ENCODE assay signal across 8 cellular contexts in genomic region chr4:152352645-152353116, GRCh38.
DNase-seq lines count a peak whose midpoint lies in the region; ATAC-seq, FAIRE-seq and TF ChIP-seq lines count a peak whose summit lies in the region.

No MANE protein-coding gene starts in this region.

- POLR2A ChIA-PET in A673 (lab: Charles Lee; ENCODE audit: low non-redundant PET) = no interaction called here

- FAIRE-seq in astrocyte (lab: Jason Lieb, UNC) = peak; percentile 99

- H3K4me1 ChIP-seq in A673 (ENCODE audit: insufficient read depth, low read length, poor library complexity, severe bottlenecking) (peaks cover 36% of the 10 kb centered on the region), astrocyte (ENCODE audit: insufficient read depth, low read length) (no peaks in the 10 kb centered on the region), hepatocyte (ENCODE audit: insufficient read depth) (no peaks in the 10 kb centered on the region)

- CTCF ChIA-PET in A673 (lab: Charles Lee) = no interaction called here

- no TSS peak for BruUV-seq in A673 (replicated peaks; lab: Mats Ljungman, UMichigan)

- no peaks in the 10 kb centered on the region for H3K9me2 ChIP-seq in hepatocyte (replicated peaks; ENCODE audit: insufficient read depth)

- peaks cover 19% of the 10 kb centered on the region for H3K4me1 Mint-ChIP-seq in astrocyte (ENCODE audit: low read depth, unreplicated experiment)

- 31% methylated on average over 10 of the region's 10 CpGs for WGBS in hepatocyte (ENCODE audit: low lambda C conversion rate, missing lambda C conversion rate)

- no peaks in the 10 kb centered on the region for H4K20me1 ChIP-seq in astrocyte (ENCODE audit: insufficient read depth, low read length)
- no peaks in the 10 kb centered on the region for H4K20me1 ChIP-seq in hepatocyte (ENCODE audit: insufficient read depth, poor library complexity, severe bottlenecking)

- H3K27me3 Mint-ChIP-seq in astrocyte (ENCODE audit: low read depth, unreplicated experiment) = no peaks in the 10 kb centered on the region

- peak; percentile 62 for ATAC-seq in GM18858 (IDR thresholded peaks at IDR 0.05; ENCODE audit: unreplicated experiment)
- peak; percentile 80 for ATAC-seq in HG03108 (IDR thresholded peaks at IDR 0.05; ENCODE audit: unreplicated experiment)

- H3K4me2 ChIP-seq in astrocyte (ENCODE audit: low read length) (peak overlapping the region; percentile 90), hepatocyte (peak overlapping the region; percentile 73)

- H2AFZ ChIP-seq in astrocyte (ENCODE audit: low read depth, low read length) (peak overlapping the region; percentile 31), hepatocyte (peak overlapping the region; percentile 17)

- H3K9ac ChIP-seq in astrocyte (ENCODE audit: low read length) = peak overlapping the region; percentile 81

- no peaks in the 10 kb centered on the region for H3K9me3 ChIP-seq in A673 (ENCODE audit: low read depth, low read length, poor library complexity, severe bottlenecking)
- no peaks in the 10 kb centered on the region for H3K9me3 ChIP-seq in astrocyte (ENCODE audit: insufficient read depth, low read depth, low read length)
- H3K9me3 ChIP-seq in hepatocyte (ENCODE audit: low read depth) = no peaks in the 10 kb centered on the region

- H3K27ac Mint-ChIP-seq in astrocyte (ENCODE audit: unreplicated experiment) = peak overlapping the region; percentile 6

- H3K27ac ChIP-seq in A673 (ENCODE audit: low read depth, low read length, poor library complexity, severe bottlenecking) (peak overlapping the region; percentile 77), astrocyte (ENCODE audit: low read depth, low read length) (peak overlapping the region; percentile 64), hepatocyte (peak overlapping the region; percentile 79)

- H3K27me3 ChIP-seq in A673 (replicated peaks; ENCODE audit: insufficient read depth, low read depth, low read length, poor library complexity) (no peaks in the 10 kb centered on the region), astrocyte (ENCODE audit: insufficient read depth, low read length) (no peaks in the 10 kb centered on the region), hepatocyte (no peaks in the 10 kb centered on the region)

- peak; percentile 98 for DNase-seq in A673 (ENCODE audit: low spot score)
- DNase-seq in NCI-H226 = peak; percentile 90
- peak; percentile 99 for DNase-seq in astrocyte (ENCODE audit: low read depth)
- DNase-seq in hepatocyte (ENCODE audit: low spot score) = peak; percentile 82
- DNase-seq in retina = peak; percentile 85
- no peak for DNase-seq in activated CD4-positive, CD25-positive, alpha-beta regulatory T cell treated with anti-CD3 and anti-CD28 coated beads, Interleukin-2, amount 50 U/mL, for 72 hours

- H3K79me2 ChIP-seq in astrocyte (ENCODE audit: insufficient read depth, low read length) (peaks cover 11% of the 10 kb centered on the region), hepatocyte (peaks cover 26% of the 10 kb centered on the region)

- intact Hi-C loops in A673 (cut with micrococcal nuclease; ENCODE audit: unreplicated experiment) = no loop called here

- H3K36me3 ChIP-seq in A673 (ENCODE audit: insufficient read depth, low read length, poor library complexity, severe bottlenecking) (no peaks in the 10 kb centered on the region), astrocyte (ENCODE audit: insufficient read depth, low read length) (no peaks in the 10 kb centered on the region), hepatocyte (replicated peaks; ENCODE audit: insufficient read depth, low read depth) (no peaks in the 10 kb centered on the region)

- H3K4me3 ChIP-seq in A673 (ENCODE audit: low read depth, low read length, poor library complexity, severe bottlenecking) = peak overlapping the region; percentile 53
- peak overlapping the region; percentile 70 for H3K4me3 ChIP-seq in astrocyte (ENCODE audit: insufficient read depth, low read depth, low read length)
- H3K4me3 ChIP-seq in hepatocyte = peak overlapping the region; percentile 32

- H3K4me3 Mint-ChIP-seq in astrocyte (ENCODE audit: unreplicated experiment) = peak overlapping the region; percentile 85

- H3K9me3 Mint-ChIP-seq in astrocyte (ENCODE audit: unreplicated experiment) = no peaks in the 10 kb centered on the region

- TF ChIP-seq CTCF in A673 (conservative IDR thresholded peaks at IDR 0.05; ENCODE audit: low read depth, low read length) = 0 out of 2 replicates have a peak, but pooled peaks have one; percentile 21
- no peak for TF ChIP-seq CTCF in astrocyte (IDR thresholded peaks at IDR 0.05; ENCODE audit: insufficient read depth, low read depth, low read length)
- TF ChIP-seq CTCF in hepatocyte (IDR thresholded peaks at IDR 0.05; ENCODE audit: poor library complexity) = no peak

- no peaks in the 10 kb centered on the region for H3K36me3 Mint-ChIP-seq in astrocyte (ENCODE audit: low read depth, unreplicated experiment)
